ENCODE assay signal across 14 cellular contexts in genomic region chr1:111225717-111226400, GRCh38. TPM values are rescaled to one million over a fixed set of nuclear protein-coding genes. Genes with fewer than 3 reads are reported as not detected.
DNase-seq lines count a peak whose midpoint lies in the region; ATAC-seq and TF ChIP-seq lines count a peak whose summit lies in the region.
"Had no signal": no experiment of that assay in that cellular context is flagged by ENCODE, and none has a peak within 500 bp of the region (broad histone marks: within the 10 kb centered on the region; RNA-seq: fewer than 3 reads in every experiment).

No MANE protein-coding gene starts in this region.

- H3K27me3 Mint-ChIP-seq in naive thymus-derived CD8-positive, alpha-beta T cell = no peaks in the 10 kb centered on the region

- peak overlapping the region; percentile 66 for H3K9ac ChIP-seq in DND-41 (ENCODE audit: low read depth, low read length)

- in situ Hi-C loops in G401 (cut with HindIII; ENCODE audit: low sequenced_read_pairs) = no loop called here

- H3K4me3 Mint-ChIP-seq in naive thymus-derived CD8-positive, alpha-beta T cell = peak overlapping the region; percentile 71 to 85 (median 81)

- TF ChIP-seq CTCF in DND-41 (IDR thresholded peaks at IDR 0.05; ENCODE audit: borderline replicate concordance, extremely low read depth, low read length, poor library complexity, severe bottlenecking) (no peak), Peyer's patch (IDR thresholded peaks at IDR 0.05) (no peak)

- POLR2A ChIA-PET in naive thymus-derived CD8-positive, alpha-beta T cell (lab: Charles Lee) = interaction anchor here (0.7 to 23.4 kb wide), 13 partner anchors 9 to 223 kb away, joined by 3 to 1200 read pairs (median 4); partner anchors contain the start of genes ATP5PB, DENND2D and WDR77

- H3K4me2 ChIP-seq in DND-41 (ENCODE audit: insufficient read depth, low read length) = peak overlapping the region; percentile 61

- H3K9me3 ChIP-seq in DND-41 (ENCODE audit: insufficient read depth, low read length, severe bottlenecking) = no peaks in the 10 kb centered on the region
- no peaks in the 10 kb centered on the region for H3K9me3 ChIP-seq in Peyer's patch
- H3K9me3 ChIP-seq: neutrophil, suprapubic skin had no signal

- peaks cover 98% of the 10 kb centered on the region for H3K4me1 ChIP-seq in DND-41 (ENCODE audit: insufficient read depth, low read length)
- H3K4me1 ChIP-seq in Peyer's patch = peaks cover 0 to 20% (median 14%) of the 10 kb centered on the region in 4 donors

- peaks cover 50 to 95% (median 89%) of the 10 kb centered on the region in 4 donors for H3K4me1 Mint-ChIP-seq in naive thymus-derived CD8-positive, alpha-beta T cell

- peak overlapping the region in 1 of 2 experiments; percentile 38; a peak in 2 of 4 replicates for H3K4me3 ChIP-seq in DND-41 (ENCODE audit: low read depth in 1 of 2, low read length in 2 of 2)
- peak overlapping the region; percentile 25 for H3K4me3 ChIP-seq in Jurkat, Clone E6-1 (ENCODE audit: low read length)
- H3K4me3 ChIP-seq in Peyer's patch = no peak overlapping the region
- H3K4me3 ChIP-seq: SK-N-MC, suprapubic skin had no signal

- H3K9me3 Mint-ChIP-seq in activated naive CD4-positive, alpha-beta T cell treated with anti-CD3 and anti-CD28 coated beads, Interleukin-2, amount 50 U/mL, for 72 hours = no peaks in the 10 kb centered on the region
- peaks cover 0 to 8% (median 0%) of the 10 kb centered on the region in 9 donors for H3K9me3 Mint-ChIP-seq in naive thymus-derived CD8-positive, alpha-beta T cell

- ATAC-seq in DND-41 (ENCODE audit: insufficient read depth, low read depth) = peak; percentile 65
- ATAC-seq in activated naive CD4-positive, alpha-beta T cell treated with anti-CD3 and anti-CD28 coated beads, Interleukin-2, amount 50 U/mL, for 72 hours = no peak
- peak; percentile 63 to 71 for ATAC-seq in naive thymus-derived CD8-positive, alpha-beta T cell

- H3K36me3 ChIP-seq in DND-41 (ENCODE audit: insufficient read depth, low read length) = peaks cover 3% of the 10 kb centered on the region; the same call in 1 of the 2 replicates
- H3K36me3 ChIP-seq in Peyer's patch = no peaks in the 10 kb centered on the region
- H3K36me3 ChIP-seq: neutrophil, suprapubic skin had no signal

- peak overlapping the region; percentile 99 for H3K27ac ChIP-seq in DND-41 (ENCODE audit: low read length)
- peak overlapping the region in 1 of 4 donors; percentile 61 for H3K27ac ChIP-seq in Peyer's patch
- H3K27ac ChIP-seq: neutrophil, SK-N-MC, suprapubic skin had no signal

- H4K20me1 ChIP-seq in DND-41 (ENCODE audit: insufficient read depth, low read length) = no peaks in the 10 kb centered on the region

- TF ChIP-seq POLR2A in Peyer's patch (IDR thresholded peaks at IDR 0.05) = no peak

- H3K79me2 ChIP-seq in DND-41 (ENCODE audit: insufficient read depth, low read length) = peaks cover 55% of the 10 kb centered on the region

- H3K27me3 ChIP-seq in DND-41 (ENCODE audit: insufficient read depth, low read length, poor library complexity) = no peaks in the 10 kb centered on the region
- no peaks in the 10 kb centered on the region for H3K27me3 ChIP-seq in Peyer's patch
- H3K27me3 ChIP-seq: suprapubic skin had no signal

- H3K27ac Mint-ChIP-seq in activated naive CD4-positive, alpha-beta T cell treated with anti-CD3 and anti-CD28 coated beads, Interleukin-2, amount 50 U/mL, for 72 hours = peak overlapping the region; percentile 17 to 63
- H3K27ac Mint-ChIP-seq in naive thymus-derived CD8-positive, alpha-beta T cell = peak overlapping the region; percentile 32 to 98 (median 96)

- H3K36me3 Mint-ChIP-seq in activated naive CD4-positive, alpha-beta T cell treated with anti-CD3 and anti-CD28 coated beads, Interleukin-2, amount 50 U/mL, for 72 hours = no peaks in the 10 kb centered on the region
- H3K36me3 Mint-ChIP-seq in naive thymus-derived CD8-positive, alpha-beta T cell = peaks cover 0 to 6% (median 0%) of the 10 kb centered on the region in 3 donors

- peak; percentile 80 for DNase-seq in DND-41
- DNase-seq in Jurkat, Clone E6-1 (ENCODE audit: low read depth, low spot score) = peak; percentile 94
- DNase-seq in activated naive CD4-positive, alpha-beta T cell treated with anti-CD3 and anti-CD28 coated beads, Interleukin-2, amount 50 U/mL, for 72 hours (ENCODE audit: low spot score in 2 of 2) = no peak
- peak in 4 of 10 donors; percentile 33 to 76 (median 56) for DNase-seq in naive thymus-derived CD8-positive, alpha-beta T cell
- DNase-seq in Peyer's patch = no peak
- no peak for DNase-seq in G401 (ENCODE audit: low spot score)
- no peak for DNase-seq in OCI-M1 (lab: John Stamatoyannopoulos, UW)
- DNase-seq: cortex of kidney, HCEC 1CT, MM.1S, NCI-H2171 had no signal

- peak overlapping the region; percentile 48; the same call in 1 of the 2 replicates for H2AFZ ChIP-seq in DND-41 (ENCODE audit: low read depth, low read length)

RNA-seq across cellular contexts. Expression of gene CHI3L2, which starts 1.7 kb away (rescaled TPM):
- 936 TPM for polyA plus RNA-seq in Jurkat, Clone E6-1 (2012; ENCODE audit: insufficient read depth, insufficient read length)
- total RNA-seq in activated naive CD4-positive, alpha-beta T cell treated with anti-CD3 and anti-CD28 coated beads, Interleukin-2, amount 50 U/mL, for 72 hours = 10 to 100 TPM; 13.8 to 25.0 TPM
- 1 to 10 TPM; 5.7 to 6.5 TPM for total RNA-seq in naive thymus-derived CD8-positive, alpha-beta T cell
- 10 to 100 TPM; 45.4 to 69.0 (median 48.6) TPM for polyA plus RNA-seq in naive thymus-derived CD8-positive, alpha-beta T cell
- 10 to 100 TPM in 1 of 4 donors, 1 to 10 TPM in 1, under 1 TPM in 1, not detected in 1; 0.67 to 14.0 (median 3.3) TPM for total RNA-seq in Peyer's patch
- total RNA-seq in G401 (2014; rRNA removed; shearing (Covaris generic)) = not detected in 2 replicates

RNA-seq across cellular contexts. Expression of gene DENND2D, which starts 25.4 kb away (rescaled TPM):
- 27.5 TPM for polyA plus RNA-seq in Jurkat, Clone E6-1 (2012; ENCODE audit: insufficient read depth, insufficient read length)
- 100 to 1,000 TPM; 213 to 221 TPM for total RNA-seq in activated naive CD4-positive, alpha-beta T cell treated with anti-CD3 and anti-CD28 coated beads, Interleukin-2, amount 50 U/mL, for 72 hours
- 100 to 1,000 TPM; 274 to 289 TPM for total RNA-seq in naive thymus-derived CD8-positive, alpha-beta T cell
- 100 to 1,000 TPM; 161 to 395 (median 225) TPM for polyA plus RNA-seq in naive thymus-derived CD8-positive, alpha-beta T cell
- 100 to 1,000 TPM in 1 of 4 donors, 10 to 100 TPM in 3; 71.3 to 220 (median 86.5) TPM for total RNA-seq in Peyer's patch
- total RNA-seq in G401 (2014; rRNA removed; shearing (Covaris generic)) = not detected in 2 replicates

Comparison
In these comparisons a context has a peak if more than half of its experiments do, and no peak if none do; other contexts are left out.
1. ATAC-seq: peak in DND-41 (single experiment) and naive thymus-derived CD8-positive, alpha-beta T cell (2 of 2); none in activated naive CD4-positive, alpha-beta T cell treated with anti-CD3 and anti-CD28 coated beads, Interleukin-2, amount 50 U/mL, for 72 hours (0 of 2).
2. DNase-seq: peak in DND-41 (single experiment) and Jurkat, Clone E6-1 (single experiment); none in activated naive CD4-positive, alpha-beta T cell treated with anti-CD3 and anti-CD28 coated beads, Interleukin-2, amount 50 U/mL, for 72 hours (0 of 2), Peyer's patch (0 of 3), G401 (single experiment) and OCI-M1 (single experiment).
3. RNA of gene DENND2D, which starts 25.4 kb away (total RNA-seq): 274 to 289 TPM in naive thymus-derived CD8-positive, alpha-beta T cell, 213 to 221 TPM in activated naive CD4-positive, alpha-beta T cell treated with anti-CD3 and anti-CD28 coated beads, Interleukin-2, amount 50 U/mL, for 72 hours and 71.3 to 220 TPM in Peyer's patch; not detected in G401; every median in the first group is over 10 times any median in the second.